Comparison of ENCODE assay signal across 18 cellular contexts in genomic region chr2:236073246-236073645, GRCh38.
DNase-seq lines count a peak whose midpoint lies in the region; ATAC-seq and TF ChIP-seq lines count a peak whose summit lies in the region.
"Had no signal": no experiment of that assay in that cellular context is flagged by ENCODE, and none has a peak within 500 bp of the region (broad histone marks: within the 10 kb centered on the region; RNA-seq: fewer than 3 reads in every experiment).

No MANE protein-coding gene starts in this region.

- DNase-seq in NCI-H2171 treated with DMSO at 0.1 percent for 48 hours (lab: John Stamatoyannopoulos, UW), result peak; percentile 72
- DNase-seq in NCI-H2171 (lab: John Stamatoyannopoulos, UW), result no peak
- DNase-seq in RPMI7951 (ENCODE audit: low read depth), result peak; percentile 7
- DNase-seq in amniotic epithelial cell (ENCODE audit: low read depth), result peak; percentile 40
- no peak for DNase-seq in activated CD4-positive, alpha-beta T cell treated with anti-CD3 and anti-CD28 coated beads, Interleukin-2, amount 50 U/mL, for 1 hour
- no peak for DNase-seq in GM13977 (ENCODE audit: low spot score)
- DNase-seq in stimulated activated CD4-positive, alpha-beta T cell treated with anti-CD3 and anti-CD28 coated beads, Interleukin-2, amount 100 ng/mL, for 48 hours, result no peak
- DNase-seq: 8988T; Calu3; CD4-positive, alpha-beta memory T cell; H9; MM.1S; NCI-H1417; NCI-H187; NCI-H2107; NCI-H226; PC-9 had no signal

- in situ Hi-C loops in GM13977 (cut with MboI; ENCODE audit: low pct_unique_long_range_greater_than_20kb, low sequenced_read_pairs, unreplicated experiment), result no loop called here

- no peak for TF ChIP-seq CTCF in GM13977 (IDR thresholded peaks at IDR 0.05; ENCODE audit: extremely low read depth, insufficient read depth, missing control alignments)

- ATAC-seq in GM21786 (IDR thresholded peaks at IDR 0.05; ENCODE audit: unreplicated experiment), result no peak

Comparison
In these comparisons a context has a peak if more than half of its experiments do, and no peak if none do; other contexts are left out.
1. DNase-seq: peak in NCI-H2171 treated with DMSO at 0.1 percent for 48 hours (single experiment), RPMI7951 (single experiment) and amniotic epithelial cell (single experiment); none in NCI-H2171 (single experiment), activated CD4-positive, alpha-beta T cell treated with anti-CD3 and anti-CD28 coated beads, Interleukin-2, amount 50 U/mL, for 1 hour (single experiment), GM13977 (single experiment) and stimulated activated CD4-positive, alpha-beta T cell treated with anti-CD3 and anti-CD28 coated beads, Interleukin-2, amount 100 ng/mL, for 48 hours (0 of 2).